In the genomic region with DNA sequence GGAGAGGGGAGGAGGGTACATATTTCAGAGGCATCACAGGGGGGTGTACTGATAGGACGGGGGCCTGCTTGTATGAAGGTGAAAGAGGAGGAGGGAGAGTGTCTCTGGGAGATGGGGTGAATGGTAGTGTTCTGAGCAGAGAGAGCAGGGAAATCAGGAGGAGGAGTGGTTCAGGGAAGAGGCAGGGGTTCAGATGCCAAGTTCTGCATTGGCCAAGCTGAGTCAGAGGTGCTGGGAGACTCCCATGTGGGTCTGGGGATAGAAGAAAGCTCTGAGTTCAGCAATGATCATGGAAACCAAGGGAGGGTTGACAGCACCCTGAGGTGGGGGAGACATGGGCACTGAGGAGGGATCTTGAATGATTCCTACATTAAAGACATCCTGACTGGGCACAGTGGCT, we compare ENCODE assay signal across 21 cellular contexts. TPM values are rescaled to one million over a fixed set of nuclear protein-coding genes. Genes with fewer than 3 reads are reported as not detected.
A peak's percentile ranks its signal among the peaks of the same experiment; 100 is the strongest.
DNase-seq lines count a peak whose midpoint lies in the region; ATAC-seq, FAIRE-seq and TF ChIP-seq lines count a peak whose summit lies in the region.
"Had no signal": no experiment of that assay in that cellular context is flagged by ENCODE, and none has a peak within 500 bp of the region (broad histone marks: within the 10 kb centered on the region; RNA-seq: fewer than 3 reads in every experiment).

No MANE protein-coding gene starts in this region.

- intact Hi-C loops in HepG2 (cut with micrococcal nuclease; ENCODE audit: unreplicated experiment) = no loop called here

- DNase-seq in HepG2 (ENCODE audit: low spot score) (no peak), fibroblast of mammary gland (ENCODE audit: low read depth) (peak; percentile 15), nephron progenitor cell (no peak), middle frontal gyrus (ENCODE audit: extremely low spot score, low spot score) (no peak)
- DNase-seq in stimulated activated CD8-positive, alpha-beta memory T cell treated with anti-CD3 and anti-CD28 coated beads, Interleukin-4, amount 100 ng/mL, for 48 hours = no peak
- DNase-seq: CD4-positive, alpha-beta memory T cell; DMS53; EL; GOT3; Kasumi-1; NCI-H1105; NCI-H2081; Peyer's patch had no signal

- BruUV-seq in HepG2 (replicated peaks; lab: Mats Ljungman, UMichigan) = no TSS peak

- peak overlapping the region; percentile 73 to 90 for H3K27ac ChIP-seq in liver (ENCODE audit: low read depth in 1 of 2, low read length in 2 of 2)
- no peak overlapping the region for H3K27ac ChIP-seq in HepG2 (ENCODE audit: extremely low read length, insufficient read depth, low read length)
- H3K27ac ChIP-seq: A549, BLaER1, Peyer's patch had no signal

- TF ChIP-seq EP300 in HepG2 (IDR thresholded peaks at IDR 0.05; ENCODE audit: low read depth in 2 of 2, low read length in 2 of 2) (no peak), HepG2 (CRISPR knock-in tag; IDR thresholded peaks at IDR 0.05; ENCODE audit: borderline replicate concordance) (no peak)

- no peaks in the 10 kb centered on the region for H3K9me3 Mint-ChIP-seq in nephron progenitor cell
- H3K9me3 Mint-ChIP-seq: CD4-positive, alpha-beta memory T cell had no signal

- no peaks in the 10 kb centered on the region for H3K79me2 ChIP-seq in HepG2 (ENCODE audit: insufficient read depth, low read length)

- ATAC-seq in HepG2 = no peak
- ATAC-seq in GM21786 (IDR thresholded peaks at IDR 0.05; ENCODE audit: unreplicated experiment) = no peak
- ATAC-seq: A549, HCT116 had no signal

- FAIRE-seq in HepG2 (lab: Jason Lieb, UNC) = no peak
- FAIRE-seq: A549, GM12891, GM19239 had no signal

- peak overlapping the region; percentile 3 for H3K27ac Mint-ChIP-seq in nephron progenitor cell
- H3K27ac Mint-ChIP-seq: CD4-positive, alpha-beta memory T cell had no signal

- H3K4me3 ChIP-seq in liver (ENCODE audit: low read depth in 1 of 3, low read length in 3 of 3) = peak overlapping the region; percentile 62 to 91 (median 84)
- H3K4me3 ChIP-seq in HepG2 (replicated peaks in 1 of 3; ENCODE audit: insufficient read depth in 1 of 3, low read depth in 2 of 3, low read length in 3 of 3) = no peak overlapping the region
- H3K4me3 ChIP-seq in fibroblast of mammary gland (ENCODE audit: control insufficient read depth, low read depth, low read length) = no peak overlapping the region
- H3K4me3 ChIP-seq: A549, BLaER1, Peyer's patch had no signal

- H3K36me3 Mint-ChIP-seq in nephron progenitor cell (ENCODE audit: low read depth) = no peaks in the 10 kb centered on the region
- H3K36me3 Mint-ChIP-seq: CD4-positive, alpha-beta memory T cell had no signal

- peaks cover 40% of the 10 kb centered on the region for H3K27me3 Mint-ChIP-seq in nephron progenitor cell (ENCODE audit: low read depth, poor library complexity)

- TF ChIP-seq POLR2A in HepG2 (IDR thresholded peaks at IDR 0.05; ENCODE audit: insufficient read depth in 1 of 2, low read depth in 2 of 2, low read length in 2 of 2) = no peak

- H3K36me3 ChIP-seq in liver (ENCODE audit: control insufficient read depth in 4 of 4, insufficient read depth in 3 of 4, low read depth in 1 of 4, low read length in 3 of 4) (no peaks in the 10 kb centered on the region), HepG2 (replicated peaks in 1 of 2; ENCODE audit: control insufficient read depth in 1 of 2, insufficient read depth in 2 of 2, low read length in 2 of 2) (no peaks in the 10 kb centered on the region)
- H3K36me3 ChIP-seq: BLaER1, Peyer's patch had no signal

- no peak overlapping the region for H2AFZ ChIP-seq in HepG2 (ENCODE audit: low read length)

- POLR2A ChIA-PET in HepG2 (lab: Yijun Ruan, JAX) = interaction anchor here (1.0 to 1.4 kb wide), 2 partner anchors 20 to 68 kb away, joined by 3 to 4 read pairs; a partner anchor contains a TSS

- TF ChIP-seq CTCF in liver (IDR thresholded peaks at IDR 0.05; ENCODE audit: low read depth, low read length, missing input control) (no peak), HepG2 (CRISPR knock-in tag; IDR thresholded peaks at IDR 0.05) (no peak), fibroblast of mammary gland (conservative IDR thresholded peaks at IDR 0.05; ENCODE audit: control insufficient read depth, insufficient read depth, low read depth, low read length) (no peak), nephron progenitor cell (IDR thresholded peaks at IDR 0.05) (no peak)

- H3K9me3 ChIP-seq in liver (ENCODE audit: control insufficient read depth in 4 of 4, low read length in 3 of 4) = no peaks in the 10 kb centered on the region
- H3K9me3 ChIP-seq in HepG2 (ENCODE audit: low read length) = no peaks in the 10 kb centered on the region
- H3K9me3 ChIP-seq: A549, BLaER1, Peyer's patch had no signal

- H3K4me2 ChIP-seq in HepG2 (ENCODE audit: low read depth, low read length) = no peak overlapping the region
- H3K4me2 ChIP-seq: A549, BLaER1 had no signal

- H3K4me1 ChIP-seq in liver (ENCODE audit: control insufficient read depth in 4 of 4, insufficient read depth in 4 of 4, low read length in 3 of 4) (peaks cover 5 to 41% (median 32%) of the 10 kb centered on the region in 4 donors), HepG2 (ENCODE audit: insufficient read depth, low read length) (peaks cover 61% of the 10 kb centered on the region)
- H3K4me1 ChIP-seq: A549, BLaER1, Peyer's patch had no signal

- in situ Hi-C loops in HepG2 (cut with HindIII; ENCODE audit: extremely low pct_ligation_motif_present, low pct_unique_long_range_greater_than_20kb) = no loop called here

- H3K27me3 ChIP-seq in liver (ENCODE audit: control insufficient read depth in 4 of 4, insufficient read depth in 4 of 4, low read length in 3 of 4) (no peaks in the 10 kb centered on the region), HepG2 (ENCODE audit: control insufficient read depth in 1 of 2, insufficient read depth in 2 of 2, low read length in 2 of 2) (no peaks in the 10 kb centered on the region)
- H3K27me3 ChIP-seq: BLaER1, Peyer's patch had no signal

- peaks cover 8% of the 10 kb centered on the region for H3K4me1 Mint-ChIP-seq in nephron progenitor cell
- H3K4me1 Mint-ChIP-seq: CD4-positive, alpha-beta memory T cell had no signal

- no peak overlapping the region for H3K4me3 Mint-ChIP-seq in nephron progenitor cell
- H3K4me3 Mint-ChIP-seq: CD4-positive, alpha-beta memory T cell had no signal

- 40% methylated on average over 1 of the region's 1 CpG for WGBS in liver
- WGBS in HepG2 (ENCODE audit: low lambda C conversion rate) = 93% methylated on average over 1 of the region's 1 CpG

- CTCF ChIA-PET in HepG2 (lab: Yijun Ruan, JAX; ENCODE audit: low intra/inter-chr PET ratio, low total read pairs) = no interaction called here

- TF ChIP-seq RAD21 in liver (IDR thresholded peaks at IDR 0.05) (no peak), HepG2 (CRISPR knock-in tag; IDR thresholded peaks at IDR 0.05) (no peak)

- H3K9ac ChIP-seq in liver (ENCODE audit: low read depth in 1 of 2, low read length in 2 of 2) (peak overlapping the region; percentile 13 to 91), HepG2 (ENCODE audit: insufficient read depth, low read depth, low read length) (no peak overlapping the region)
- H3K9ac ChIP-seq: BLaER1 had no signal

- H4K20me1 ChIP-seq in HepG2 (ENCODE audit: insufficient read depth, low read length) = no peaks in the 10 kb centered on the region
- H4K20me1 ChIP-seq: BLaER1 had no signal

RNA-seq across cellular contexts. Expression of a gene that starts 3.0 kb away (rescaled TPM):
- total RNA-seq in liver (100 to 1,000 TPM in 1 of 2 donors, 10 to 100 TPM in 1; 21.2 to 490 TPM), HepG2 (2016; rRNA removed; fragmentation: Illumina TruSeq; extraction: Trizol) (0.58 and 0.90 TPM in 2 replicates)
- polyA plus RNA-seq in liver (100 to 1,000 TPM; 218 to 229 TPM), HepG2 (2011; rRNA removed) (2.0 and 2.8 TPM in 2 replicates)
- 0.20 and 0.26 TPM in 2 replicates for total RNA-seq in HepG2 (2016; cell fraction: cytosol; rRNA removed; fragmentation: Illumina TruSeq; extraction: Trizol; ENCODE audit: low read depth)
- 0.41 and 0.79 TPM in 2 replicates for total RNA-seq in HepG2 (2016; cell fraction: insoluble cytoplasmic fraction; rRNA removed; fragmentation: Illumina TruSeq; extraction: Trizol)
- total RNA-seq in HepG2 (2016; cell fraction: membrane; rRNA removed; fragmentation: Illumina TruSeq; extraction: Trizol) = 0.25 and 0.41 TPM in 2 replicates
- total RNA-seq in HepG2 (2016; cell fraction: nucleus; rRNA removed; fragmentation: Illumina TruSeq; extraction: Trizol) = 1.2 and 1.7 TPM in 2 replicates
- 1.5 and 2.3 TPM in 2 replicates for polyA plus RNA-seq in HepG2 (2011; cell fraction: cytosol; rRNA removed)
- 0.79 and 1.8 TPM in 2 replicates for polyA plus RNA-seq in HepG2 (2011; cell fraction: nucleus; rRNA removed)
- polyA plus RNA-seq in HepG2 (2012) = 2.6 and 4.9 TPM in 2 replicates
- 0.12 and 0.17 TPM in 2 replicates for polyA plus RNA-seq in HepG2 (2016; cell fraction: cytosol; fragmentation: Illumina TruSeq; extraction: Trizol; ENCODE audit: low read depth)
- polyA plus RNA-seq in HepG2 (2016; cell fraction: insoluble cytoplasmic fraction; fragmentation: Illumina TruSeq; extraction: Trizol; ENCODE audit: low read depth) = 0.52 and 0.73 TPM in 2 replicates
- 0.31 and 0.44 TPM in 2 replicates for polyA plus RNA-seq in HepG2 (2016; cell fraction: membrane; fragmentation: Illumina TruSeq; extraction: Trizol; ENCODE audit: low read depth)
- 1.5 and 2.0 TPM in 2 replicates for polyA plus RNA-seq in HepG2 (2016; cell fraction: nucleus; fragmentation: Illumina TruSeq; extraction: Trizol; ENCODE audit: insufficient read depth, low read depth)
- polyA minus RNA-seq in HepG2 (2011; rRNA and poly(A)+ RNA removed; ENCODE audit: low replicate concordance) = 4.2 TPM in 1 of 2 replicates, not detected in the other
- polyA minus RNA-seq in HepG2 (2011; cell fraction: cytosol; rRNA and poly(A)+ RNA removed) = 2.0 and 3.6 TPM in 2 replicates
- 2.4 and 2.6 TPM in 2 replicates for polyA minus RNA-seq in HepG2 (2011; cell fraction: nucleus; rRNA and poly(A)+ RNA removed)
- total RNA-seq: CD4-positive, alpha-beta memory T cell; NCI-H460; Peyer's patch had no signal
- polyA plus RNA-seq: A549; CD4-positive, alpha-beta memory T cell had no signal

RNA-seq across cellular contexts. Expression of a gene that starts 33.2 kb away (rescaled TPM):
- total RNA-seq in liver (1 to 10 TPM; 2.8 to 3.9 TPM), HepG2 (2016; rRNA removed; fragmentation: Illumina TruSeq; extraction: Trizol) (not detected in 2 replicates)
- polyA plus RNA-seq in liver (1 to 10 TPM; 2.2 to 2.5 TPM), HepG2 (2011; rRNA removed) (0.05 TPM in 1 of 2 replicates, not detected in the other)
- total RNA-seq in HepG2 (2016; cell fraction: cytosol; rRNA removed; fragmentation: Illumina TruSeq; extraction: Trizol; ENCODE audit: low read depth) = not detected in 2 replicates
- total RNA-seq in HepG2 (2016; cell fraction: insoluble cytoplasmic fraction; rRNA removed; fragmentation: Illumina TruSeq; extraction: Trizol) = 0.02 TPM in 1 of 2 replicates, not detected in the other
- total RNA-seq in HepG2 (2016; cell fraction: membrane; rRNA removed; fragmentation: Illumina TruSeq; extraction: Trizol) = not detected in 2 replicates
- not detected in 2 replicates for total RNA-seq in HepG2 (2016; cell fraction: nucleus; rRNA removed; fragmentation: Illumina TruSeq; extraction: Trizol)
- not detected in 2 replicates for polyA plus RNA-seq in HepG2 (2011; cell fraction: cytosol; rRNA removed)
- polyA plus RNA-seq in HepG2 (2011; cell fraction: nucleus; rRNA removed) = not detected in 2 replicates
- polyA plus RNA-seq in HepG2 (2012) = not detected in 2 replicates
- not detected in 2 replicates for polyA plus RNA-seq in HepG2 (2016; cell fraction: cytosol; fragmentation: Illumina TruSeq; extraction: Trizol; ENCODE audit: low read depth)
- polyA plus RNA-seq in HepG2 (2016; cell fraction: insoluble cytoplasmic fraction; fragmentation: Illumina TruSeq; extraction: Trizol; ENCODE audit: low read depth) = not detected in 2 replicates
- not detected in 2 replicates for polyA plus RNA-seq in HepG2 (2016; cell fraction: membrane; fragmentation: Illumina TruSeq; extraction: Trizol; ENCODE audit: low read depth)
- not detected in 2 replicates for polyA plus RNA-seq in HepG2 (2016; cell fraction: nucleus; fragmentation: Illumina TruSeq; extraction: Trizol; ENCODE audit: insufficient read depth, low read depth)
- polyA minus RNA-seq in HepG2 (2011; rRNA and poly(A)+ RNA removed; ENCODE audit: low replicate concordance) = not detected in 2 replicates
- not detected in 2 replicates for polyA minus RNA-seq in HepG2 (2011; cell fraction: cytosol; rRNA and poly(A)+ RNA removed)
- 0.26 and 0.50 TPM in 2 replicates for polyA minus RNA-seq in HepG2 (2011; cell fraction: nucleus; rRNA and poly(A)+ RNA removed)
- total RNA-seq: NCI-H460 had no signal
- polyA plus RNA-seq: A549 had no signal

Comparison
In these comparisons a context has a peak if more than half of its experiments do, and no peak if none do; other contexts are left out.
1. H3K4me3 ChIP-seq: peak in liver (3 of 3); none in HepG2 (0 of 3) and fibroblast of mammary gland (single experiment).
2. RNA of a gene that starts 3.0 kb away (total RNA-seq): 21.2 to 490 TPM in liver; 0.20 to 1.7 TPM in HepG2; every median in the first group is over 4 times any median in the second.